ENCODE assay signal across 7 cellular contexts in genomic region chr7:105360149-105360548, GRCh38. TPM values are rescaled to one million over a fixed set of nuclear protein-coding genes. Genes with fewer than 3 reads are reported as not detected.
A peak's percentile ranks its signal among the peaks of the same experiment; 100 is the strongest.
DNase-seq lines count a peak whose midpoint lies in the region; ATAC-seq, FAIRE-seq and TF ChIP-seq lines count a peak whose summit lies in the region.
"Not testable (repeated sequence)": the region's sequence is repeated elsewhere in the genome, so short reads cannot be mapped to it uniquely, and the experiment has no call there.

No MANE protein-coding gene starts in this region.

- H2AK9ac ChIP-seq in IMR-90 (replicated peaks; ENCODE audit: low read depth, low read length, poor library complexity): not testable (repeated sequence)

- peaks cover 20 to 47% of the 10 kb centered on the region in 2 experiments for H3K79me1 ChIP-seq in IMR-90 (ENCODE audit: low read depth in 1 of 2, low read length in 2 of 2)

- intact Hi-C loops in CD4-positive, alpha-beta T cell (cut with DNase I, micrococcal nuclease); IMR-90 (cut with micrococcal nuclease); activated B cell treated with CpG ODN at 0.5 μM for 24 hours (cut with micrococcal nuclease); K562 (cut with micrococcal nuclease); HepG2 (cut with micrococcal nuclease; ENCODE audit: unreplicated experiment); natural killer cell (cut with micrococcal nuclease): not testable (repeated sequence)

- not testable (repeated sequence) for TF ChIP-seq RAD21 in IMR-90 (IDR thresholded peaks at IDR 0.05; ENCODE audit: low read length); K562 (CRISPR knock-in tag; conservative IDR thresholded peaks at IDR 0.05 in 1 of 2, IDR thresholded peaks at IDR 0.05 in 1 of 2); HepG2 (CRISPR knock-in tag; IDR thresholded peaks at IDR 0.05)

- not testable (repeated sequence) for H3K9me1 ChIP-seq in IMR-90 (ENCODE audit: insufficient read depth, low read length); K562 (ENCODE audit: control insufficient read depth, insufficient read depth, low read length)

- not testable (repeated sequence) for TF ChIP-seq EP300 in K562 (IDR thresholded peaks at IDR 0.05; ENCODE audit: low read length); HepG2 (IDR thresholded peaks at IDR 0.05; ENCODE audit: low read depth in 2 of 2, low read length in 2 of 2); HepG2 (CRISPR knock-in tag; IDR thresholded peaks at IDR 0.05; ENCODE audit: borderline replicate concordance)

- POLR2A ChIA-PET in CD4-positive, alpha-beta T cell (lab: Charles Lee); IMR-90 (lab: Charles Lee; ENCODE audit: unreplicated experiment); activated B cell treated with CpG ODN at 0.5 μM for 24 hours (lab: Charles Lee); HepG2 (lab: Yijun Ruan, JAX): not testable (repeated sequence)
- POLR2A ChIA-PET in K562 (lab: Yijun Ruan, JAX): interaction anchor here (0.9 to 1.5 kb wide), 4 partner anchors 9 to 68 kb away, joined by 3 to 6 read pairs (median 3); no protein-coding TSS in a partner anchor

- BruUV-seq in IMR-90 (replicated peaks; lab: Mats Ljungman, UMichigan): TSS peak; percentile 22
- not testable (repeated sequence) for BruUV-seq in K562 (replicated peaks; lab: Mats Ljungman, UMichigan)
- TSS peak; percentile 35 for BruUV-seq in HepG2 (replicated peaks; lab: Mats Ljungman, UMichigan)

- not testable (repeated sequence) for FAIRE-seq in K562 (lab: Jason Lieb, UNC); HepG2 (lab: Jason Lieb, UNC)

- H3K4me1 ChIP-seq in IMR-90 (ENCODE audit: control insufficient read depth, insufficient read depth, low read length): not testable (repeated sequence)
- H3K4me1 ChIP-seq in K562 (replicated peaks in 1 of 2; ENCODE audit: control insufficient read depth in 2 of 2, insufficient read depth in 2 of 2, low read length in 2 of 2) (peaks cover 16 to 23% of the 10 kb centered on the region in 2 experiments), HepG2 (ENCODE audit: insufficient read depth, low read length) (peaks cover 33% of the 10 kb centered on the region)

- not testable (repeated sequence) for ATAC-seq in CD4-positive, alpha-beta T cell (ENCODE audit: poor library complexity); IMR-90 (ENCODE audit: low read depth); activated B cell treated with CpG ODN at 0.5 μM for 24 hours (ENCODE audit: low read depth); K562; HepG2; natural killer cell; stimulated activated memory B cell treated with anti-CD40 and anti-IgM and Interleukin-4, amounts not matched to agents 10 μg/mL and 1 μg/mL and 100 μg/mL, for 72 hours

- H3K9ac ChIP-seq in IMR-90 (ENCODE audit: low read depth, low read length); K562 (ENCODE audit: insufficient read depth in 1 of 2, low read depth in 2 of 2, low read length in 2 of 2); HepG2 (ENCODE audit: insufficient read depth, low read depth, low read length): not testable (repeated sequence)

- H3K27ac ChIP-seq in CD4-positive, alpha-beta T cell (ENCODE audit: low read depth, low read length); IMR-90 (ENCODE audit: insufficient read depth, low read length); K562 (ENCODE audit: extremely low read depth, low read depth, low read length); HepG2 (ENCODE audit: extremely low read length, insufficient read depth, low read length): not testable (repeated sequence)

- CTCF ChIA-PET in CD4-positive, alpha-beta T cell (lab: Charles Lee); IMR-90 (lab: Yijun Ruan, JAX); activated B cell treated with CpG ODN at 0.5 μM for 24 hours (lab: Charles Lee); K562 (lab: Yijun Ruan, JAX; ENCODE audit: low intra/inter-chr PET ratio); HepG2 (lab: Yijun Ruan, JAX; ENCODE audit: low intra/inter-chr PET ratio, low total read pairs): not testable (repeated sequence)

- H3K14ac ChIP-seq in IMR-90 (replicated peaks; ENCODE audit: low read depth, low read length): not testable (repeated sequence)

- not testable (repeated sequence) for H3K23ac ChIP-seq in IMR-90 (ENCODE audit: low read depth, low read length)

- dilution Hi-C loops in IMR-90 (cut with HindIII; ENCODE audit: low sequenced_read_pairs, unreplicated experiment): not testable (repeated sequence)

- not testable (repeated sequence) for H2AK5ac ChIP-seq in IMR-90 (ENCODE audit: low read depth, low read length)

- not testable (repeated sequence) for H2BK20ac ChIP-seq in IMR-90 (ENCODE audit: low read depth, low read length)

- H3K36me3 Mint-ChIP-seq in CD4-positive, alpha-beta T cell (ENCODE audit: low read depth): peaks cover 39% of the 10 kb centered on the region
- not testable (repeated sequence) for H3K36me3 Mint-ChIP-seq in activated B cell treated with CpG ODN at 0.5 μM for 24 hours (ENCODE audit: low read depth); natural killer cell
- peaks cover 23% of the 10 kb centered on the region for H3K36me3 Mint-ChIP-seq in stimulated activated memory B cell treated with anti-CD40 and anti-IgM and Interleukin-4, amounts not matched to agents 10 μg/mL and 1 μg/mL and 100 μg/mL, for 72 hours

- peaks cover 63% of the 10 kb centered on the region for H3K4me1 Mint-ChIP-seq in CD4-positive, alpha-beta T cell (ENCODE audit: low read depth)
- H3K4me1 Mint-ChIP-seq in activated B cell treated with CpG ODN at 0.5 μM for 24 hours (peaks cover 71% of the 10 kb centered on the region), natural killer cell (peaks cover 52 to 61% of the 10 kb centered on the region in 2 donors)
- peaks cover 54% of the 10 kb centered on the region for H3K4me1 Mint-ChIP-seq in stimulated activated memory B cell treated with anti-CD40 and anti-IgM and Interleukin-4, amounts not matched to agents 10 μg/mL and 1 μg/mL and 100 μg/mL, for 72 hours

- TF ChIP-seq CTCF in CD4-positive, alpha-beta T cell (IDR thresholded peaks at IDR 0.05); IMR-90 (conservative IDR thresholded peaks at IDR 0.05; ENCODE audit: low read depth, low read length); activated B cell treated with CpG ODN at 0.5 μM for 24 hours (IDR thresholded peaks at IDR 0.05); K562 (IDR thresholded peaks at IDR 0.05 in 2 of 3, conservative IDR thresholded peaks at IDR 0.05 in 1 of 3; ENCODE audit: insufficient read depth in 2 of 3, low read depth in 1 of 3, low read length in 3 of 3); HepG2 (CRISPR knock-in tag; IDR thresholded peaks at IDR 0.05); natural killer cell (IDR thresholded peaks at IDR 0.05): not testable (repeated sequence)

- WGBS in IMR-90 (ENCODE audit: extremely low coverage in 2 of 2, insufficient read length in 1 of 2), 2 experiments: no CpG with 5 or more reads among the region's 2 CpGs
- 74% methylated on average over 2 of the region's 2 CpGs for WGBS in K562 (ENCODE audit: insufficient coverage, low coverage, missing lambda C conversion rate)
- 91% methylated on average over 2 of the region's 2 CpGs for WGBS in HepG2 (ENCODE audit: low lambda C conversion rate)

- not testable (repeated sequence) for H3K4me2 ChIP-seq in IMR-90 (ENCODE audit: low read depth, low read length); K562 (ENCODE audit: insufficient read depth, low read length); HepG2 (ENCODE audit: low read depth, low read length)

- not testable (repeated sequence) for H3K27me3 ChIP-seq in CD4-positive, alpha-beta T cell (ENCODE audit: control insufficient read depth, insufficient read depth, low read length); IMR-90 (ENCODE audit: control insufficient read depth, insufficient read depth, low read length); K562 (ENCODE audit: control insufficient read depth in 2 of 2, insufficient read depth in 2 of 2, low read length in 2 of 2); HepG2 (ENCODE audit: control insufficient read depth in 1 of 2, insufficient read depth in 2 of 2, low read length in 2 of 2)

- H3K9me3 ChIP-seq in CD4-positive, alpha-beta T cell (ENCODE audit: control insufficient read depth, low read length); IMR-90 (ENCODE audit: control insufficient read depth, insufficient read depth, low read length); K562 (replicated peaks; ENCODE audit: control insufficient read depth, insufficient read depth, low read depth, low read length); HepG2 (ENCODE audit: low read length): not testable (repeated sequence)

- H2BK15ac ChIP-seq in IMR-90 (ENCODE audit: low read depth, low read length): not testable (repeated sequence)

- H2BK120ac ChIP-seq in IMR-90 (ENCODE audit: low read depth, low read length): not testable (repeated sequence)

- H4K91ac ChIP-seq in IMR-90 (ENCODE audit: insufficient read depth, low read depth, low read length): not testable (repeated sequence)

- H3K27me3 Mint-ChIP-seq in CD4-positive, alpha-beta T cell; activated B cell treated with CpG ODN at 0.5 μM for 24 hours; natural killer cell (ENCODE audit: low read depth in 2 of 2); stimulated activated memory B cell treated with anti-CD40 and anti-IgM and Interleukin-4, amounts not matched to agents 10 μg/mL and 1 μg/mL and 100 μg/mL, for 72 hours: not testable (repeated sequence)

- not testable (repeated sequence) for H3K56ac ChIP-seq in IMR-90 (ENCODE audit: extremely low read depth, insufficient read depth, low read length)

- not testable (repeated sequence) for TF ChIP-seq POLR2A in IMR-90 (IDR thresholded peaks at IDR 0.05; ENCODE audit: low read depth, low read length); K562 (conservative IDR thresholded peaks at IDR 0.05); HepG2 (IDR thresholded peaks at IDR 0.05; ENCODE audit: insufficient read depth in 1 of 2, low read depth in 2 of 2, low read length in 2 of 2)

- not testable (repeated sequence) for H3K18ac ChIP-seq in IMR-90 (ENCODE audit: low read depth, low read length)

- not testable (repeated sequence) for H3K4ac ChIP-seq in IMR-90 (ENCODE audit: low read depth, low read length)

- H3K4me3 ChIP-seq in IMR-90 (ENCODE audit: insufficient read depth, low read depth, low read length); K562; HepG2 (replicated peaks in 1 of 3; ENCODE audit: insufficient read depth in 1 of 3, low read depth in 2 of 3, low read length in 3 of 3): not testable (repeated sequence)

- not testable (repeated sequence) for H2AFZ ChIP-seq in IMR-90 (replicated peaks; ENCODE audit: low read length, poor library complexity); K562 (ENCODE audit: low read depth, low read length); HepG2 (ENCODE audit: low read length)

- not testable (repeated sequence) for H4K5ac ChIP-seq in IMR-90 (ENCODE audit: low read depth, low read length)

- H3K27ac Mint-ChIP-seq in CD4-positive, alpha-beta T cell: peak overlapping the region; percentile 2
- H3K27ac Mint-ChIP-seq in activated B cell treated with CpG ODN at 0.5 μM for 24 hours: peak overlapping the region; percentile 74
- peak overlapping the region; percentile 1 to 78 for H3K27ac Mint-ChIP-seq in natural killer cell
- peak overlapping the region; percentile 41 for H3K27ac Mint-ChIP-seq in stimulated activated memory B cell treated with anti-CD40 and anti-IgM and Interleukin-4, amounts not matched to agents 10 μg/mL and 1 μg/mL and 100 μg/mL, for 72 hours

- H4K8ac ChIP-seq in IMR-90 (ENCODE audit: low read depth in 2 of 2, low read length in 2 of 2): not testable (repeated sequence)

- in situ Hi-C loops in IMR-90 (cut with MboI; ENCODE audit: low sequenced_read_pairs); K562 (cut with MboI); HepG2 (cut with HindIII; ENCODE audit: extremely low pct_ligation_motif_present, low pct_unique_long_range_greater_than_20kb): not testable (repeated sequence)

- H4K20me1 ChIP-seq in IMR-90 (ENCODE audit: insufficient read depth, low read length) (peaks cover 40% of the 10 kb centered on the region), HepG2 (ENCODE audit: insufficient read depth, low read length) (peaks cover 16% of the 10 kb centered on the region)
- not testable (repeated sequence) for H4K20me1 ChIP-seq in K562 (replicated peaks; ENCODE audit: control insufficient read depth, insufficient read depth, low read length)

- peaks cover 54% of the 10 kb centered on the region for H3K79me2 ChIP-seq in K562 (ENCODE audit: control insufficient read depth, insufficient read depth, low read length)
- H3K79me2 ChIP-seq in HepG2 (ENCODE audit: insufficient read depth, low read length): peaks cover 26% of the 10 kb centered on the region

- H3K36me3 ChIP-seq in IMR-90 (ENCODE audit: control insufficient read depth, insufficient read depth, low read length); K562 (ENCODE audit: control insufficient read depth, insufficient read depth, low read length); HepG2 (replicated peaks in 1 of 2; ENCODE audit: control insufficient read depth in 1 of 2, insufficient read depth in 2 of 2, low read length in 2 of 2): not testable (repeated sequence)

- not testable (repeated sequence) for DNase-seq in CD4-positive, alpha-beta T cell; IMR-90; activated B cell treated with CpG ODN at 0.5 μM for 24 hours; K562 (ENCODE audit: extremely low read depth in 1 of 4, low spot score in 3 of 4); HepG2 (ENCODE audit: low spot score); natural killer cell

- not testable (repeated sequence) for H3K9me3 Mint-ChIP-seq in CD4-positive, alpha-beta T cell; activated B cell treated with CpG ODN at 0.5 μM for 24 hours; natural killer cell; stimulated activated memory B cell treated with anti-CD40 and anti-IgM and Interleukin-4, amounts not matched to agents 10 μg/mL and 1 μg/mL and 100 μg/mL, for 72 hours

- H3K4me3 Mint-ChIP-seq in CD4-positive, alpha-beta T cell; activated B cell treated with CpG ODN at 0.5 μM for 24 hours; natural killer cell; stimulated activated memory B cell treated with anti-CD40 and anti-IgM and Interleukin-4, amounts not matched to agents 10 μg/mL and 1 μg/mL and 100 μg/mL, for 72 hours: not testable (repeated sequence)

- H2BK5ac ChIP-seq in IMR-90 (ENCODE audit: low read depth, low read length, poor library complexity, severe bottlenecking): not testable (repeated sequence)

RNA-seq across cellular contexts. Expression of gene SRPK2, which starts 28.6 kb away (rescaled TPM):
- 10 to 100 TPM; 39.9 to 40.9 TPM for total RNA-seq in CD4-positive, alpha-beta T cell
- total RNA-seq in IMR-90 (2012; rRNA removed) (33.0 and 34.7 TPM in 2 replicates), activated B cell treated with CpG ODN at 0.5 μM for 24 hours (52.2 and 59.2 TPM in 2 replicates), K562 (2014; rRNA removed) (25.3 and 28.2 TPM in 2 replicates), K562 (2014; rRNA removed; fragmentation: Illumina TruSeq; extraction: Trizol) (38.8 and 43.1 TPM in 2 replicates), K562 (2015; rRNA removed; fragmentation: Illumina TruSeq; extraction: Trizol) (39.4 and 41.1 TPM in 2 replicates), K562 (2021) (38.8 and 44.7 TPM in 2 replicates), HepG2 (2016; rRNA removed; fragmentation: Illumina TruSeq; extraction: Trizol) (22.3 and 31.5 TPM in 2 replicates), natural killer cell (100 to 1,000 TPM; 103 to 121 (median 108) TPM)
- polyA plus RNA-seq in IMR-90 (2012; rRNA removed) (9.2 and 13.2 TPM in 2 replicates), K562 (2011; rRNA removed) (15.7 and 21.5 TPM in 2 replicates), K562 (2014; fragmentation: Illumina TruSeq; extraction: Trizol) (33.6 and 36.3 TPM in 2 replicates), K562 (2014; fragmentation: Nextera tagmentation; extraction: Ambion mirVana) (10 to 100 TPM; 27.3 to 33.3 TPM), K562 (2014; rRNA removed) (18.6 and 26.4 TPM in 2 replicates), HepG2 (2011; rRNA removed) (9.5 and 10.1 TPM in 2 replicates)
- polyA plus RNA-seq in IMR-90 (2012; cell fraction: cytosol; rRNA removed): 3.0 and 5.2 TPM in 2 replicates
- 2.9 and 15.3 TPM in 2 replicates for polyA plus RNA-seq in IMR-90 (2012; cell fraction: nucleus; rRNA removed; ENCODE audit: low replicate concordance)
- 35.3 and 133 TPM in 2 replicates for total RNA-seq in K562 (2011; cell fraction: chromatin; rRNA removed; ENCODE audit: low replicate concordance)
- 16.7 and 26.2 TPM in 2 replicates for total RNA-seq in K562 (2011; cell fraction: nucleolus; rRNA removed)
- total RNA-seq in K562 (2011; cell fraction: nucleoplasm; rRNA removed): 38.6 and 52.0 TPM in 2 replicates
- 7.1 and 10.4 TPM in 2 replicates for polyA plus RNA-seq in K562 (2011; cell fraction: cytosol; rRNA removed)
- polyA plus RNA-seq in K562 (2011; cell fraction: nucleus; rRNA removed): 17.2 and 19.5 TPM in 2 replicates
- polyA plus RNA-seq in K562 (2012): 29.8 and 31.3 TPM in 2 replicates
- polyA minus RNA-seq in K562 (2011; rRNA and poly(A)+ RNA removed): 32.2 and 34.9 TPM in 2 replicates
- 12.4 and 18.3 TPM in 2 replicates for polyA minus RNA-seq in K562 (2011; cell fraction: cytosol; rRNA and poly(A)+ RNA removed)
- polyA minus RNA-seq in K562 (2011; cell fraction: nucleus; rRNA and poly(A)+ RNA removed): 21.5 and 27.9 TPM in 2 replicates
- 9.1 and 9.5 TPM in 2 replicates for total RNA-seq in HepG2 (2016; cell fraction: cytosol; rRNA removed; fragmentation: Illumina TruSeq; extraction: Trizol; ENCODE audit: low read depth)
- total RNA-seq in HepG2 (2016; cell fraction: insoluble cytoplasmic fraction; rRNA removed; fragmentation: Illumina TruSeq; extraction: Trizol): 21.0 and 28.4 TPM in 2 replicates
- 12.6 and 15.9 TPM in 2 replicates for total RNA-seq in HepG2 (2016; cell fraction: membrane; rRNA removed; fragmentation: Illumina TruSeq; extraction: Trizol)
- 26.1 and 28.5 TPM in 2 replicates for total RNA-seq in HepG2 (2016; cell fraction: nucleus; rRNA removed; fragmentation: Illumina TruSeq; extraction: Trizol)
- 4.8 and 6.4 TPM in 2 replicates for polyA plus RNA-seq in HepG2 (2011; cell fraction: cytosol; rRNA removed)
- polyA plus RNA-seq in HepG2 (2011; cell fraction: nucleus; rRNA removed): 7.4 and 10.5 TPM in 2 replicates
- polyA plus RNA-seq in HepG2 (2012): 18.8 and 19.8 TPM in 2 replicates
- 2.7 and 3.3 TPM in 2 replicates for polyA plus RNA-seq in HepG2 (2016; cell fraction: cytosol; fragmentation: Illumina TruSeq; extraction: Trizol; ENCODE audit: low read depth)
- polyA plus RNA-seq in HepG2 (2016; cell fraction: insoluble cytoplasmic fraction; fragmentation: Illumina TruSeq; extraction: Trizol; ENCODE audit: low read depth): 29.0 and 30.2 TPM in 2 replicates
- polyA plus RNA-seq in HepG2 (2016; cell fraction: membrane; fragmentation: Illumina TruSeq; extraction: Trizol; ENCODE audit: low read depth): 7.4 and 8.2 TPM in 2 replicates
- polyA plus RNA-seq in HepG2 (2016; cell fraction: nucleus; fragmentation: Illumina TruSeq; extraction: Trizol; ENCODE audit: insufficient read depth, low read depth): 24.8 and 26.1 TPM in 2 replicates
- polyA minus RNA-seq in HepG2 (2011; rRNA and poly(A)+ RNA removed; ENCODE audit: low replicate concordance): 6.8 and 12.0 TPM in 2 replicates
- 10.2 and 13.7 TPM in 2 replicates for polyA minus RNA-seq in HepG2 (2011; cell fraction: cytosol; rRNA and poly(A)+ RNA removed)
- 32.6 and 37.0 TPM in 2 replicates for polyA minus RNA-seq in HepG2 (2011; cell fraction: nucleus; rRNA and poly(A)+ RNA removed)

Comparison
In these comparisons a context has a peak if more than half of its experiments do, and no peak if none do; other contexts are left out.
1. H3K27ac Mint-ChIP-seq: peak in every context shown above with its lines; median percentile 74 in activated B cell treated with CpG ODN at 0.5 μM for 24 hours; 41 in stimulated activated memory B cell treated with anti-CD40 and anti-IgM and Interleukin-4, amounts not matched to agents 10 μg/mL and 1 μg/mL and 100 μg/mL, for 72 hours; 40 in natural killer cell; 2 in CD4-positive, alpha-beta T cell.